In the genomic region with DNA sequence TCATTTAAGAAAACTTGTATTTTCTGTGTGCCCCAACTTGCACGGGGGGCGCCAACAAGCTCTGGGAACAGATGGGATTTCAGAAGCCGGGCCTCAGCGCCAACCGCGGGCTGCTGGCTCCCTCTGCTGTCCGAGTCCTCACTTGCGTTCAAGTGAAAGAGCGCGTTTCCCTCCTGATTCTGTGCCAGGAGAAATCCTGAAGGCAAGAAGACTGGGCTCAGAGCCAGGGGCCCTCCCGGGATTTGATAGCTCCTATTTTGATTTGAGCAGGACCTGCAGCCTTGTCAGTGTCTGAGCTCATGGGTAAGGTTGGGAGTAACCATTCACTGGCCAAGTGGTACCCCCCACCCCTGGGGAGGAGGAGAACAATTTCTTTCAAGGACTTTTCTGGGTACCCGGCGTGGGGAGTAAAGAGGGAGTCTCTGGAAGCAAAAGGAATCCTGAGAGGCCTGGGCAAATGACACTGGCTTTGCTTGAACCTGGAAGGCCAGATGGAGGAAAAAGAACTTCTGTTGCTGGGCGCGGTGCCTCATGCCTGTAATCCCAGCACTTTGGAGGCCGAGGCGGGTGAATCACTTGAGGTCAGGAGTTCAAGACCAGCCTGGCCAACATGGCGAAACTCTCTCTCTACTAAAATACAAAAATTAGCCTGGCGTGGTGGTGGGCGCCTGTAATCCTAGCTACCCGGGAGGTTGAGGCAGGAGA, we compare ENCODE assay signal across 8 cellular contexts.
DNase-seq lines count a peak whose midpoint lies in the region; ATAC-seq lines count a peak whose summit lies in the region.

No MANE protein-coding gene starts in this region.

- no peaks in the 10 kb centered on the region for H3K36me3 Mint-ChIP-seq in CD4-positive, CD25-positive, alpha-beta regulatory T cell
- H3K36me3 Mint-ChIP-seq in memory B cell: peaks cover 2% of the 10 kb centered on the region

- no peak overlapping the region for H3K4me3 ChIP-seq in CD4-positive, CD25-positive, alpha-beta regulatory T cell (ENCODE audit: low read depth, low read length)

- H3K4me3 Mint-ChIP-seq in CD4-positive, CD25-positive, alpha-beta regulatory T cell: no peak overlapping the region
- no peak overlapping the region for H3K4me3 Mint-ChIP-seq in memory B cell

- H3K27ac ChIP-seq in CD4-positive, CD25-positive, alpha-beta regulatory T cell (ENCODE audit: insufficient read depth, low read length, poor library complexity, severe bottlenecking): no peak overlapping the region

- H3K27ac Mint-ChIP-seq in CD4-positive, CD25-positive, alpha-beta regulatory T cell: no peak overlapping the region
- no peak overlapping the region for H3K27ac Mint-ChIP-seq in memory B cell

- H3K9me3 Mint-ChIP-seq in CD4-positive, CD25-positive, alpha-beta regulatory T cell: peaks cover 0 to 4% (median 2%) of the 10 kb centered on the region in 7 donors
- H3K9me3 Mint-ChIP-seq in memory B cell: peaks cover 2% of the 10 kb centered on the region

- peaks cover 5% of the 10 kb centered on the region for H3K4me1 ChIP-seq in CD4-positive, CD25-positive, alpha-beta regulatory T cell (ENCODE audit: control insufficient read depth, insufficient read depth, low read length, poor library complexity, severe bottlenecking)

- H3K36me3 ChIP-seq in CD4-positive, CD25-positive, alpha-beta regulatory T cell (ENCODE audit: control insufficient read depth, insufficient read depth, low read length): no peaks in the 10 kb centered on the region

- H3K4me1 Mint-ChIP-seq in CD4-positive, CD25-positive, alpha-beta regulatory T cell: peaks cover 0 to 9% (median 0%) of the 10 kb centered on the region in 4 donors
- H3K4me1 Mint-ChIP-seq in memory B cell: no peaks in the 10 kb centered on the region

- peaks cover 0 to 3% of the 10 kb centered on the region in 2 experiments for H3K9me3 ChIP-seq in CD4-positive, CD25-positive, alpha-beta regulatory T cell (ENCODE audit: control insufficient read depth in 2 of 2, low read length in 2 of 2)

- DNase-seq in CD4-positive, CD25-positive, alpha-beta regulatory T cell: peak; percentile 44 to 62 (median 62)
- DNase-seq in HPDE6-E6E7 (ENCODE audit: extremely low spot score): peak; percentile 73
- DNase-seq in NCI-H82 (lab: John Stamatoyannopoulos, UW): peak; percentile 92
- peak; percentile 40 to 57 for DNase-seq in activated CD8-positive, alpha-beta memory T cell treated with anti-CD3 and anti-CD28 coated beads for 1 hour (ENCODE audit: extremely low read depth in 1 of 2, low read depth in 1 of 2)
- DNase-seq in effector CD8-positive, alpha-beta T cell (lab: John Stamatoyannopoulos, UW): peak; percentile 50
- DNase-seq in memory B cell (ENCODE audit: low spot score in 2 of 2): peak; percentile 65 to 79
- peak; percentile 31 for DNase-seq in stimulated activated CD8-positive, alpha-beta memory T cell treated with anti-CD3 and anti-CD28 coated beads, Interleukin-12 subunit alpha, Interleukin-12 subunit beta, amount 100 ng/mL, for 24 hours (ENCODE audit: extremely low read depth)

- H3K27me3 ChIP-seq in CD4-positive, CD25-positive, alpha-beta regulatory T cell (ENCODE audit: control insufficient read depth, insufficient read depth, low read length): no peaks in the 10 kb centered on the region

- ATAC-seq in CD4-positive, CD25-positive, alpha-beta regulatory T cell (ENCODE audit: low read depth in 2 of 2): no peak
- peak; percentile 66 for ATAC-seq in memory B cell (ENCODE audit: low read depth)
- no peak for ATAC-seq in GM19395 (IDR thresholded peaks at IDR 0.05; ENCODE audit: unreplicated experiment)

- H3K27me3 Mint-ChIP-seq in CD4-positive, CD25-positive, alpha-beta regulatory T cell: peaks cover 16% of the 10 kb centered on the region
- H3K27me3 Mint-ChIP-seq in memory B cell: no peaks in the 10 kb centered on the region

Comparison
In these comparisons a context has a peak if more than half of its experiments do, and no peak if none do; other contexts are left out.
1. DNase-seq: peak in every context shown above with its lines; median percentile 92 in NCI-H82; 73 in HPDE6-E6E7; 72 in memory B cell; 62 in CD4-positive, CD25-positive, alpha-beta regulatory T cell; 50 in effector CD8-positive, alpha-beta T cell; 48 in activated CD8-positive, alpha-beta memory T cell treated with anti-CD3 and anti-CD28 coated beads for 1 hour; 31 in stimulated activated CD8-positive, alpha-beta memory T cell treated with anti-CD3 and anti-CD28 coated beads, Interleukin-12 subunit alpha, Interleukin-12 subunit beta, amount 100 ng/mL, for 24 hours.